Comparison of ENCODE assay signal across 17 cellular contexts in the genomic region with DNA sequence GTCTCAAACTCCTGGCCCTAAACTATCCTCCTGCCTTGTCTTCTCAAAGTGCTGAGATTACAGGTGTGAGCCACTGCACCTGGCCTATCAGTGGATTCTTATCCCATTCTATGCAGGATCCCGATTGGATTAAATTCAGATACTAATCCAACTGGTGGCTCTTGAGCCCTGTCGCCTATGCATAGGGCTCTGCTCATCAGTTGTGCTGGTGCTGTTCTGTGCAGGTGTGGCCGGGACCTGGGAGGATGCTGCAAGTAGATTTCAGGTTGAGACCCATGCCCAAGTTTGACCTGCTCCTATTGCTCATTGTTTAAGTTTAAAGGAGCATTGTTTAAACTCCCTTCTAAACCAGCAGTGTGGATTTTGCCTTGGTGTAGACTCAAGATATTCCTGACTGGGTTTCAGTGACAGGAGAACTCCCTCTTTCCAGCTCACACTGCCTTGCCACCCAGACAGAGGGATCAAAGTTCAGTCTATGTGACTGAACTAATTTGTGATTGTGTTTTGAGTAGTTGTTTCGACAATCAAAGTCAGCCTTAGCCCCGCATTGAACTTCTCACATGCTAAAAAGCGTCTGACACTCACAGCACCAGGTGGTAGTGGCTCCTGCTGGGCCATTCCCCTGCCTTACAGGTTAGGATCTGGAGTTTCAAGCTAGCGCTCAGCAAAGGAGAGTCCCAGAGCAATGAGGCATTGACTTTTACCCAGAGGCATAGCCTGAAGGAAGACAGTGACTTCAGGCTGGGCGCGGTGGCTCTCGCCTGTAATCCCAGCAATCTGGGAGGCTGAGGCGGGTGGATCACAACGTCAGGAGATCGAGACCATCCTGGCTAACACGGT. TPM values are rescaled to one million over a fixed set of nuclear protein-coding genes. Genes with fewer than 3 reads are reported as not detected.
A peak's percentile ranks its signal among the peaks of the same experiment; 100 is the strongest.
DNase-seq lines count a peak whose midpoint lies in the region; ATAC-seq and TF ChIP-seq lines count a peak whose summit lies in the region.
"Had no signal": no experiment of that assay in that cellular context is flagged by ENCODE, and none has a peak within 500 bp of the region (broad histone marks: within the 10 kb centered on the region; RNA-seq: fewer than 3 reads in every experiment).

No MANE protein-coding gene starts in this region.

- no peak for DNase-seq in mammary epithelial cell
- no peak for DNase-seq in breast epithelium (ENCODE audit: low spot score in 2 of 2)
- DNase-seq in mesendoderm = peak; percentile 92
- DNase-seq in NCI-H2107 (lab: John Stamatoyannopoulos, UW) = no peak
- no peak for DNase-seq in CD1c-positive myeloid dendritic cell (ENCODE audit: extremely low spot score)
- DNase-seq: 8988T; BE2C; CD4-positive, alpha-beta memory T cell; NCI-H1417; NCI-H187 treated with DMSO at 0.1 percent for 48 hours; NCI-H2171; NCI-H748 treated with DMSO at 0.1 percent for 48 hours; PC-9 had no signal

- H3K9me3 ChIP-seq in mammary epithelial cell (replicated peaks; ENCODE audit: insufficient read depth, low read length) (no peaks in the 10 kb centered on the region), breast epithelium (no peaks in the 10 kb centered on the region), duodenal mucosa (ENCODE audit: control insufficient read depth in 1 of 2, low read length in 2 of 2) (peaks cover 5 to 6% of the 10 kb centered on the region in 2 donors), gastroesophageal sphincter (peaks cover 0 to 4% (median 0%) of the 10 kb centered on the region in 3 donors)
- H3K9me3 ChIP-seq: BE2C, SJSA1 had no signal

- peak overlapping the region; percentile 94 for H2BK15ac ChIP-seq in mesendoderm (replicated peaks; ENCODE audit: low read depth)

- H2BK120ac ChIP-seq in mesendoderm (ENCODE audit: low read depth, low read length) = peak overlapping the region; percentile 48

- peak overlapping the region; percentile 76 for H3K56ac ChIP-seq in mesendoderm (ENCODE audit: low read length)

- no peak for TF ChIP-seq EP300 in gastroesophageal sphincter (IDR thresholded peaks at IDR 0.05)

- H3K4me2 ChIP-seq in mammary epithelial cell (ENCODE audit: insufficient read depth, low read depth, low read length) (no peak overlapping the region), mesendoderm (ENCODE audit: low read length) (no peak overlapping the region)
- H3K4me2 ChIP-seq: PC-9 had no signal

- no peaks in the 10 kb centered on the region for H3K79me1 ChIP-seq in mesendoderm (ENCODE audit: low read length)

- H2AK5ac ChIP-seq in mesendoderm (ENCODE audit: low read length) = no peak overlapping the region

- H2AFZ ChIP-seq in mammary epithelial cell (ENCODE audit: low read depth, low read length) = peak overlapping the region; percentile 7
- H2AFZ ChIP-seq: PC-9 had no signal

- H3K4ac ChIP-seq in mesendoderm (ENCODE audit: low read depth, low read length) = no peak overlapping the region

- H3K4me1 ChIP-seq in mammary epithelial cell (ENCODE audit: insufficient read depth, low read length) (peaks cover 11% of the 10 kb centered on the region), breast epithelium (no peaks in the 10 kb centered on the region), duodenal mucosa (ENCODE audit: control insufficient read depth in 1 of 2, insufficient read depth in 2 of 2, low read length in 2 of 2) (peaks cover 6 to 11% of the 10 kb centered on the region in 2 donors), mesendoderm (ENCODE audit: control insufficient read depth, low read depth, low read length) (peaks cover 4% of the 10 kb centered on the region), gastroesophageal sphincter (no peaks in the 10 kb centered on the region)
- H3K4me1 ChIP-seq: BE2C, SJSA1 had no signal

- H2BK5ac ChIP-seq in mesendoderm (ENCODE audit: low read length) = peak overlapping the region; percentile 96

- in situ Hi-C loops in mammary epithelial cell (cut with MboI; ENCODE audit: low sequenced_read_pairs in 2 of 2) = no loop called here

- H3K9ac ChIP-seq in mammary epithelial cell (ENCODE audit: insufficient read depth, low read length) = no peak overlapping the region
- H3K9ac ChIP-seq in duodenal mucosa (ENCODE audit: low read depth in 1 of 2, low read length in 2 of 2) = no peak overlapping the region
- peak overlapping the region; percentile 32 for H3K9ac ChIP-seq in mesendoderm (ENCODE audit: low read length)

- H3K4me3 ChIP-seq in mammary epithelial cell (replicated peaks in 1 of 3; ENCODE audit: insufficient read depth in 1 of 3, low read depth in 2 of 3, low read length in 3 of 3) = no peak overlapping the region
- H3K4me3 ChIP-seq in breast epithelium = no peak overlapping the region
- no peak overlapping the region for H3K4me3 ChIP-seq in duodenal mucosa (ENCODE audit: low read depth in 1 of 2, low read length in 2 of 2)
- H3K4me3 ChIP-seq in mesendoderm (ENCODE audit: low read length) = no peak overlapping the region
- H3K4me3 ChIP-seq in gastroesophageal sphincter = no peak overlapping the region
- H3K4me3 ChIP-seq: PC-9, SJSA1 had no signal

- ATAC-seq in gastroesophageal sphincter (no peak), HG02623 (IDR thresholded peaks at IDR 0.05; ENCODE audit: unreplicated experiment) (no peak)

- H3K79me2 ChIP-seq in mammary epithelial cell (ENCODE audit: insufficient read depth, low read length) (no peaks in the 10 kb centered on the region), mesendoderm (ENCODE audit: control insufficient read depth, insufficient read depth, low read length) (no peaks in the 10 kb centered on the region)

- 93% methylated on average over 9 of the region's 14 CpGs for WGBS in mammary epithelial cell (ENCODE audit: low coverage, missing lambda C conversion rate)
- WGBS in mesendoderm (ENCODE audit: extremely low coverage, insufficient coverage, low lambda C conversion rate) = no CpG with 5 or more reads among the region's 14 CpGs
- 93 to 100% methylated on average over 2 to 3 of the region's 14 CpGs for WGBS in gastroesophageal sphincter (ENCODE audit: low coverage in 1 of 2), 2 donors

- intact Hi-C loops in mammary epithelial cell (cut with micrococcal nuclease) (no loop called here), breast epithelium (cut with DNase I; ENCODE audit: low total_unique reads) (no loop called here)

- dilution Hi-C loops in mammary epithelial cell (cut with HindIII; ENCODE audit: low sequenced_read_pairs) = no loop called here

- H3K36me3 ChIP-seq in mammary epithelial cell (ENCODE audit: insufficient read depth, low read length) (no peaks in the 10 kb centered on the region), breast epithelium (no peaks in the 10 kb centered on the region), duodenal mucosa (ENCODE audit: control insufficient read depth in 1 of 2, insufficient read depth in 2 of 2, low read length in 2 of 2) (no peaks in the 10 kb centered on the region), mesendoderm (ENCODE audit: control insufficient read depth, insufficient read depth, low read length) (no peaks in the 10 kb centered on the region), gastroesophageal sphincter (no peaks in the 10 kb centered on the region)
- H3K36me3 ChIP-seq: BE2C, SJSA1 had no signal

- no peak overlapping the region for H3K23ac ChIP-seq in mesendoderm (ENCODE audit: low read length)

- no peak for TF ChIP-seq CTCF in mammary epithelial cell (conservative IDR thresholded peaks at IDR 0.05 in 1 of 2, IDR thresholded peaks at IDR 0.05 in 1 of 2; ENCODE audit: extremely low read depth in 1 of 2, insufficient read depth in 1 of 2, low read depth in 1 of 2, low read length in 2 of 2)
- no peak for TF ChIP-seq CTCF in breast epithelium (IDR thresholded peaks at IDR 0.05)
- no peak for TF ChIP-seq CTCF in gastroesophageal sphincter (IDR thresholded peaks at IDR 0.05)

- H4K20me1 ChIP-seq in mammary epithelial cell (ENCODE audit: insufficient read depth, low read length) = no peaks in the 10 kb centered on the region

- BruUV-seq in mammary epithelial cell (replicated peaks; lab: Mats Ljungman, UMichigan) = no TSS peak

- TF ChIP-seq POLR2A in breast epithelium (IDR thresholded peaks at IDR 0.05) (no peak), gastroesophageal sphincter (IDR thresholded peaks at IDR 0.05) (no peak)

- no peaks in the 10 kb centered on the region for H3K27me3 ChIP-seq in mammary epithelial cell (ENCODE audit: insufficient read depth, low read length)
- no peaks in the 10 kb centered on the region for H3K27me3 ChIP-seq in breast epithelium
- no peaks in the 10 kb centered on the region for H3K27me3 ChIP-seq in duodenal mucosa (ENCODE audit: control insufficient read depth in 1 of 2, insufficient read depth in 2 of 2, low read length in 2 of 2)
- H3K27me3 ChIP-seq in mesendoderm (ENCODE audit: insufficient read depth, low read length, poor library complexity) = no peaks in the 10 kb centered on the region
- no peaks in the 10 kb centered on the region for H3K27me3 ChIP-seq in gastroesophageal sphincter
- H3K27me3 ChIP-seq: BE2C, SJSA1 had no signal

- no peak overlapping the region for H3K27ac ChIP-seq in mammary epithelial cell (ENCODE audit: insufficient read depth, low read depth, low read length)
- H3K27ac ChIP-seq in breast epithelium = no peak overlapping the region
- peak overlapping the region; percentile 30 for H3K27ac ChIP-seq in duodenal mucosa (ENCODE audit: low read depth, low read length)
- peak overlapping the region; percentile 75 for H3K27ac ChIP-seq in mesendoderm (ENCODE audit: low read depth, low read length)
- H3K27ac ChIP-seq in gastroesophageal sphincter = no peak overlapping the region
- H3K27ac ChIP-seq: PC-9, SJSA1 had no signal

- CTCF ChIA-PET in mammary epithelial cell (lab: Charles Lee; ENCODE audit: low non-redundant PET) = no interaction called here

- no peak overlapping the region for H3K18ac ChIP-seq in mesendoderm (ENCODE audit: low read length)

- H4K8ac ChIP-seq in mesendoderm (ENCODE audit: low read depth, low read length) = no peak overlapping the region

- H4K5ac ChIP-seq in mesendoderm (ENCODE audit: low read length) = no peak overlapping the region

RNA-seq across cellular contexts. Expression of a gene that starts 45.0 kb away (rescaled TPM):
- total RNA-seq in mammary epithelial cell = 10 to 100 TPM; 14.5 to 27.2 TPM
- 12.4 TPM for polyA plus RNA-seq in mammary epithelial cell
- 34.1 TPM for polyA minus RNA-seq in mammary epithelial cell
- total RNA-seq in breast epithelium = 10 to 100 TPM; 30.5 to 46.2 (median 31.7) TPM
- 38.5 TPM for polyA plus RNA-seq in mesendoderm (2013, experiment 1 of 2)
- 37.2 TPM for polyA plus RNA-seq in mesendoderm (2013, experiment 2 of 2)
- total RNA-seq in gastroesophageal sphincter = 10 to 100 TPM; 20.3 to 46.4 (median 37.3) TPM

Comparison
In these comparisons a context has a peak if more than half of its experiments do, and no peak if none do; other contexts are left out.
1. H3K27ac ChIP-seq: peak in duodenal mucosa (single experiment) and mesendoderm (single experiment); none in mammary epithelial cell (single experiment), breast epithelium (0 of 2) and gastroesophageal sphincter (0 of 4).